In the genomic region with DNA sequence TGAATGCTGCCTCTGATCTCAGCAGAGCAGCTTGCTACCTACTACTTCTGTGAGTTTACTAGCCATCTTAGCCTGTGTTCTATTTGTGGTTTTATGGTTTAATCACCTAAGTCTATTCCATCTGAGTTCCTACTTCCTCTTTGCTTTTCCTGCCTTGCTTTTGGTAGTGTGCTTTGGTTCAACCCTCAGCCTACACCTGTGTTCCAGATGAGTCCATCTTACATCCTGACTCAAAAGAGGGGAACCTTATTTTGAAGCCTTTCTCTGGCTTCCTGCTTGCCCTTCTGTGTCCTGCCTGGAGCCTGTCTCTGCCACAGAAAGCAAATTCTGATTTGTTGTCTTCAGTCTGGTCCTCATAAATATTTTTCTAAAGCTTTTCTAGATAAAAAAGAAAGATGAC, we compare ENCODE assay signal across 13 cellular contexts.
DNase-seq lines count a peak whose midpoint lies in the region; ATAC-seq and TF ChIP-seq lines count a peak whose summit lies in the region.
"Had no signal": no experiment of that assay in that cellular context is flagged by ENCODE, and none has a peak within 500 bp of the region (broad histone marks: within the 10 kb centered on the region; RNA-seq: fewer than 3 reads in every experiment).

No MANE protein-coding gene starts in this region.

- H2AFZ ChIP-seq in OCI-LY7 (ENCODE audit: low read length), result peak overlapping the region; percentile 69; the same call in 1 of the 2 replicates

- no peaks in the 10 kb centered on the region for H3K4me1 Mint-ChIP-seq in Caco-2 (ENCODE audit: low read depth, unreplicated experiment)

- no peaks in the 10 kb centered on the region for H3K79me2 ChIP-seq in OCI-LY7 (ENCODE audit: insufficient read depth, low read depth, low read length)

- DNase-seq in OCI-LY7 (ENCODE audit: low spot score), result peak; percentile 70
- no peak for DNase-seq in Caco-2
- DNase-seq in stimulated activated CD8-positive, alpha-beta memory T cell treated with anti-CD3 and anti-CD28 coated beads, Interleukin-4, amount 100 ng/mL, for 48 hours, result no peak
- no peak for DNase-seq in kidney tubule cell (ENCODE audit: low spot score)
- no peak for DNase-seq in stimulated activated CD4-positive, alpha-beta T cell treated with anti-CD3 and anti-CD28 coated beads, Interleukin-2, amount 100 ng/mL, for 24 hours
- DNase-seq: activated CD4-positive, alpha-beta T cell treated with anti-CD3 and anti-CD28 coated beads for 48 hours; activated effector memory CD4-positive, alpha-beta T cell treated with anti-CD3 and anti-CD28 coated beads, Interleukin-2, amount 50 U/mL, for 16 hours; EL; NCI-H1417 treated with DMSO at 0.1 percent for 48 hours had no signal

- H3K36me3 ChIP-seq in OCI-LY7 (ENCODE audit: insufficient read depth, low read length) (no peaks in the 10 kb centered on the region), Caco-2 (ENCODE audit: control insufficient read depth, insufficient read depth, low read length) (no peaks in the 10 kb centered on the region)
- H3K36me3 ChIP-seq: cardiac muscle cell had no signal

- H4K20me1 ChIP-seq in OCI-LY7 (ENCODE audit: insufficient read depth, low read length), result no peaks in the 10 kb centered on the region

- intact Hi-C loops in OCI-LY7 (cut with micrococcal nuclease; ENCODE audit: unreplicated experiment), result no loop called here
- intact Hi-C loops in Caco-2 (cut with micrococcal nuclease; ENCODE audit: unreplicated experiment), result no loop called here

- CTCF ChIA-PET in OCI-LY7 (lab: Charles Lee; ENCODE audit: unreplicated experiment), result no interaction called here
- CTCF ChIA-PET in Caco-2 (lab: Charles Lee), result no interaction called here

- peak overlapping the region; percentile 54 for H3K4me2 ChIP-seq in OCI-LY7 (ENCODE audit: low read length)

- peaks cover 8% of the 10 kb centered on the region for H3K27me3 Mint-ChIP-seq in Caco-2 (ENCODE audit: insufficient read depth, unreplicated experiment)

- no peak overlapping the region for H3K27ac Mint-ChIP-seq in Caco-2 (ENCODE audit: unreplicated experiment)

- no peaks in the 10 kb centered on the region for H3K36me3 Mint-ChIP-seq in Caco-2 (ENCODE audit: insufficient read depth, unreplicated experiment)

- H3K4me3 Mint-ChIP-seq in Caco-2 (ENCODE audit: unreplicated experiment), result no peak overlapping the region

- no TSS peak for BruUV-seq in OCI-LY7 (replicated peaks; lab: Mats Ljungman, UMichigan)
- no TSS peak for BruUV-seq in Caco-2 (replicated peaks; lab: Mats Ljungman, UMichigan)

- H3K27me3 ChIP-seq in Caco-2 (replicated peaks; ENCODE audit: control insufficient read depth, insufficient read depth, low read length), result no peaks in the 10 kb centered on the region
- H3K27me3 ChIP-seq: cardiac muscle cell had no signal

- H3K9me3 ChIP-seq in OCI-LY7 (ENCODE audit: low read length) (no peaks in the 10 kb centered on the region), Caco-2 (no peaks in the 10 kb centered on the region)

- TF ChIP-seq CTCF in OCI-LY7 (conservative IDR thresholded peaks at IDR 0.05; ENCODE audit: low read length), result no peak
- no peak for TF ChIP-seq CTCF in Caco-2 (IDR thresholded peaks at IDR 0.05; ENCODE audit: insufficient read depth in 1 of 2, low read depth in 1 of 2, low read length in 1 of 2, severe bottlenecking in 1 of 2, unreplicated experiment in 1 of 2)

- no peaks in the 10 kb centered on the region for H3K9me2 ChIP-seq in OCI-LY7 (ENCODE audit: insufficient read depth, low read length)

- POLR2A ChIA-PET in OCI-LY7 (lab: Charles Lee) (interaction anchor here (1.0 kb wide), 1 partner anchor 33 kb away, joined by 3 read pairs; no protein-coding TSS in a partner anchor), Caco-2 (lab: Charles Lee) (no interaction called here)

- peak overlapping the region; percentile 47 for H3K27ac ChIP-seq in OCI-LY7 (ENCODE audit: low read depth, low read length, poor library complexity, severe bottlenecking)
- H3K27ac ChIP-seq: cardiac muscle cell had no signal

- H3K4me1 ChIP-seq in OCI-LY7 (ENCODE audit: insufficient read depth, low read length, poor library complexity, severe bottlenecking) (peaks cover 25% of the 10 kb centered on the region), Caco-2 (no peaks in the 10 kb centered on the region)

- ATAC-seq in GM18858 (IDR thresholded peaks at IDR 0.05; ENCODE audit: unreplicated experiment) (peak; percentile 69), GM21526 (IDR thresholded peaks at IDR 0.05; ENCODE audit: low FRiP score, unreplicated experiment) (peak; percentile 50), HG03060 (IDR thresholded peaks at IDR 0.05; ENCODE audit: low read depth, unreplicated experiment) (peak; percentile 52)

- peak overlapping the region; percentile 19 for H3K4me3 ChIP-seq in OCI-LY7 (ENCODE audit: low read depth, low read length, poor library complexity, severe bottlenecking)
- H3K4me3 ChIP-seq in Caco-2 (ENCODE audit: low read depth, low read length), result no peak overlapping the region
- H3K4me3 ChIP-seq: cardiac muscle cell had no signal

- H3K9me3 Mint-ChIP-seq in Caco-2 (ENCODE audit: unreplicated experiment), result no peaks in the 10 kb centered on the region
